ENCODE assay signal across 28 cellular contexts in the genomic region with DNA sequence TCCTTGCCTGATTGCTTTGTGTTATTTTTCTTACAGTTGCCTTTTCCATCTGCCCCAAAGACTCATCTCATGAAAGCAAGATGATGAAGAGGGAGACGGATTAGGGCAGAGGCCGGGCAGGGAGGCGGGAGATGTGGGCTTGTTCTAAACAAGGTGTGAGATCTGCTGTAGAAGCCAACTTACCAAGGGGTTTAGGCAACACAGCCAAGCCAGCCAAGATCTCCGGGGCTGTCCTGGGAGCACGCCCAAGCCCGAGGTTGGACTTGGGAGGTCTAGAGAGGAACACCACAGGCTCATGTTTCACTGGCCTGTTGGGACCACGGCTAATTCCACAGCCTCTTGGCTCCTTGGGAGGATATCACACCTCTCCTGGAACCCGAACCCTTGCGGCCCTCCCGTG.
"Had no signal": no experiment of that assay in that cellular context is flagged by ENCODE, and none has a peak within 500 bp of the region (broad histone marks: within the 10 kb centered on the region; RNA-seq: fewer than 3 reads in every experiment).

No MANE protein-coding gene starts in this region.

- H3K4me1 ChIP-seq: body of pancreas, colonic mucosa, esophagus squamous epithelium, gastroesophageal sphincter had no signal

- H3K27ac ChIP-seq: body of pancreas, colonic mucosa, epithelial cell of prostate, esophagus squamous epithelium, gastroesophageal sphincter, WERI-Rb-1 had no signal

- H3K4me3 ChIP-seq: body of pancreas, colonic mucosa, esophagus squamous epithelium, gastroesophageal sphincter had no signal

- DNase-seq: activated B cell treated with CpG ODN at 0.5 μM for 24 hours; activated CD4-positive, alpha-beta T cell treated with anti-CD3 and anti-CD28 coated beads for 48 hours; activated CD4-positive, alpha-beta T cell treated with anti-CD3 and anti-CD28 coated beads, Interleukin-2, amount 50 U/mL, for 1 hour; activated CD4-positive, alpha-beta T cell treated with anti-CD3 and anti-CD28 coated beads, Interleukin-2, amount 50 U/mL, for 48 hours; activated CD8-positive, alpha-beta memory T cell treated with anti-CD3 and anti-CD28 coated beads for 24 hours; activated CD8-positive, alpha-beta T cell treated with anti-CD3 and anti-CD28 coated beads for 36 hours; activated effector memory CD4-positive, alpha-beta T cell treated with Interleukin-2 at 50 U/mL for 16 hours; activated gamma-delta T cell treated with Interleukin-2 at 50 U/mL for 16 hours; activated naive CD4-positive, alpha-beta T cell treated with anti-CD3 and anti-CD28 coated beads, Interleukin-2, amount 50 U/mL, for 16 hours; activated naive CD4-positive, alpha-beta T cell treated with Interleukin-2 at 50 U/mL for 16 hours; activated T-cell treated with anti-CD3 and anti-CD28 coated beads, Interleukin-2, amount 50 U/mL, for 4 hours; amygdala; aorta; body of pancreas; central memory CD4-positive, alpha-beta T cell; cerebellar nuclear complex; colonic mucosa; effector CD8-positive, alpha-beta T cell; esophagus squamous epithelium; foreskin melanocyte; T-helper 1 cell; T-helper 17 cell; T1000; WERI-Rb-1 had no signal

- H3K27me3 ChIP-seq: body of pancreas, colonic mucosa, esophagus squamous epithelium, gastroesophageal sphincter had no signal

- ATAC-seq: activated CD4-positive, CD25-positive, alpha-beta regulatory T cell treated with anti-CD3 and anti-CD28 coated beads, Interleukin-2, amount 50 U/mL, for 24 hours; activated CD8-positive, alpha-beta T cell treated with anti-CD3 and anti-CD28 coated beads for 36 hours; activated T-cell treated with anti-CD3 and anti-CD28 coated beads, Interleukin-2, amount 50 U/mL, for 4 hours; activated T-helper 17 cell treated with anti-CD3 and anti-CD28 coated beads, Interleukin-2, amount 50 U/mL, for 72 hours; body of pancreas; gastroesophageal sphincter; T-helper 17 cell had no signal

- H3K36me3 ChIP-seq: colonic mucosa, esophagus squamous epithelium, gastroesophageal sphincter, WERI-Rb-1 had no signal

- H3K9me3 ChIP-seq: colonic mucosa had no signal
